ENCODE assay signal across 9 cellular contexts in genomic region chr11:43576834-43577521, GRCh38.
DNase-seq lines count a peak whose midpoint lies in the region; ATAC-seq and TF ChIP-seq lines count a peak whose summit lies in the region.
"Had no signal": no experiment of that assay in that cellular context is flagged by ENCODE, and none has a peak within 500 bp of the region (broad histone marks: within the 10 kb centered on the region; RNA-seq: fewer than 3 reads in every experiment).

No MANE protein-coding gene starts in this region.

- no peak for TF ChIP-seq POLR2A in heart left ventricle (IDR thresholded peaks at IDR 0.05)

- no peak overlapping the region for H3K27ac Mint-ChIP-seq in T-helper 1 cell treated with Interleukin-12 subunit alpha and Interleukin-12 subunit beta and Interleukin-4 antibody, amounts not matched to agents 30 μg/mL and 1 μg/mL, for 36 hours
- H3K27ac Mint-ChIP-seq: immature natural killer cell had no signal

- intact Hi-C loops in heart left ventricle (cut with DNase I): loop anchor here in 7 of 10 donors (5.0 to 10.0 kb wide), 8 partner anchors 65 to 275 kb away; partner anchors contain the start of gene HSD17B12 (in 1 of the 7)

- H3K4me3 Mint-ChIP-seq in T-helper 1 cell treated with Interleukin-12 subunit alpha and Interleukin-12 subunit beta and Interleukin-4 antibody, amounts not matched to agents 30 μg/mL and 1 μg/mL, for 36 hours: peak overlapping the region; percentile 28

- peaks cover 97% of the 10 kb centered on the region for H3K27me3 Mint-ChIP-seq in T-helper 1 cell treated with Interleukin-12 subunit alpha and Interleukin-12 subunit beta and Interleukin-4 antibody, amounts not matched to agents 30 μg/mL and 1 μg/mL, for 36 hours (ENCODE audit: low read depth)

- H3F3A ChIP-seq in smooth muscle cell (ENCODE audit: low read depth): no peaks in the 10 kb centered on the region

- DNase-seq in AG20443 (ENCODE audit: low spot score) (peak; percentile 84), heart left ventricle (peak; percentile 45 to 66 (median 56)), smooth muscle cell (lab: John Stamatoyannopoulos, UW; ENCODE audit: unreplicated experiment) (no peak), DMS153 treated with DMSO at 0.1 percent for 48 hours (lab: John Stamatoyannopoulos, UW; ENCODE audit: unreplicated experiment) (no peak)
- no peak for DNase-seq in effector CD4-positive, alpha-beta T cell

- no peak overlapping the region for H3K9ac ChIP-seq in smooth muscle cell (ENCODE audit: low read depth)

- TF ChIP-seq CTCF in GM12873 (IDR thresholded peaks at IDR 0.05; ENCODE audit: insufficient read depth, low read depth, low read length, missing control alignments) (peak; percentile 22), heart left ventricle (IDR thresholded peaks at IDR 0.05) (peak; percentile 7 to 57 (median 26)), smooth muscle cell (IDR thresholded peaks at IDR 0.05; ENCODE audit: borderline replicate concordance, insufficient read depth, poor library complexity, severe bottlenecking) (peak; percentile 32)

- peaks cover 0 to 85% (median 39%) of the 10 kb centered on the region in 12 donors for H3K4me1 ChIP-seq in heart left ventricle
- H3K4me1 ChIP-seq in smooth muscle cell (ENCODE audit: low read depth): peaks cover 36% of the 10 kb centered on the region

- H3K27ac ChIP-seq in heart left ventricle (no peak overlapping the region), smooth muscle cell (ENCODE audit: low read depth) (no peak overlapping the region)

- 2 to 4% (median 3%) methylated on average over 32 to 33 of the region's 33 CpGs for WGBS in heart left ventricle, 4 donors
- 8% methylated on average over 33 of the region's 33 CpGs for WGBS in smooth muscle cell (ENCODE audit: low lambda C conversion rate)

- no peaks in the 10 kb centered on the region for H4K20me1 ChIP-seq in smooth muscle cell (ENCODE audit: low read depth)

- no peak overlapping the region for H2AFZ ChIP-seq in smooth muscle cell (ENCODE audit: low read depth)

- no peaks in the 10 kb centered on the region for H3K36me3 Mint-ChIP-seq in T-helper 1 cell treated with Interleukin-12 subunit alpha and Interleukin-12 subunit beta and Interleukin-4 antibody, amounts not matched to agents 30 μg/mL and 1 μg/mL, for 36 hours (ENCODE audit: low read depth)

- no peaks in the 10 kb centered on the region for H3K9me3 ChIP-seq in heart left ventricle
- no peaks in the 10 kb centered on the region for H3K9me3 ChIP-seq in smooth muscle cell (replicated peaks; ENCODE audit: low read depth)

- ATAC-seq in heart left ventricle (peak; percentile 19 to 47 (median 36)), GM18907 (IDR thresholded peaks at IDR 0.05; ENCODE audit: unreplicated experiment) (no peak)

- H3K27me3 ChIP-seq in heart left ventricle (peaks cover 26 to 100% (median 60%) of the 10 kb centered on the region in 9 donors), smooth muscle cell (ENCODE audit: low read depth) (peaks cover 88% of the 10 kb centered on the region)

- peak overlapping the region in 9 of 12 donors; percentile 26 to 58 (median 46) for H3K4me3 ChIP-seq in heart left ventricle
- H3K4me3 ChIP-seq in smooth muscle cell: peak overlapping the region; percentile 49

- H3K9me3 Mint-ChIP-seq in T-helper 1 cell treated with Interleukin-12 subunit alpha and Interleukin-12 subunit beta and Interleukin-4 antibody, amounts not matched to agents 30 μg/mL and 1 μg/mL, for 36 hours: no peaks in the 10 kb centered on the region

- H3K36me3 ChIP-seq in heart left ventricle (no peaks in the 10 kb centered on the region), smooth muscle cell (ENCODE audit: low read depth) (no peaks in the 10 kb centered on the region)

- peaks cover 16% of the 10 kb centered on the region for H3K4me1 Mint-ChIP-seq in T-helper 1 cell treated with Interleukin-12 subunit alpha and Interleukin-12 subunit beta and Interleukin-4 antibody, amounts not matched to agents 30 μg/mL and 1 μg/mL, for 36 hours (ENCODE audit: low read depth)

- H3K79me2 ChIP-seq in smooth muscle cell (ENCODE audit: low read depth): no peaks in the 10 kb centered on the region

- H3K4me2 ChIP-seq in smooth muscle cell: peak overlapping the region; percentile 94

Comparison
In these comparisons a context has a peak if more than half of its experiments do, and no peak if none do; other contexts are left out.
1. DNase-seq: peak in AG20443 (single experiment) and heart left ventricle (5 of 5); none in smooth muscle cell (single experiment), effector CD4-positive, alpha-beta T cell (single experiment) and DMS153 treated with DMSO at 0.1 percent for 48 hours (single experiment).
2. Peak in every context shown above with its lines, with median percentiles within 50 percentile points of each other: CTCF ChIP-seq.